1 cellular context compared by ENCODE assay signal in genomic region chr6:107816818-107817217, GRCh38.
A peak's percentile ranks its signal among the peaks of the same experiment; 100 is the strongest.
TF ChIP-seq lines count a peak whose summit lies in the region.

No MANE protein-coding gene starts in this region.

TF ChIP-seq in HepG2, 621 proteins besides CTCF, POLR2A, EP300 and RAD21 (continued from another document and continues in another):
- no peak for TF ChIP-seq ZNF691 (CRISPR knock-in tag; IDR thresholded peaks at IDR 0.05; ENCODE audit: borderline replicate concordance, low read depth)
- no peak for TF ChIP-seq GLI4 (CRISPR knock-in tag; IDR thresholded peaks at IDR 0.05; ENCODE audit: borderline replicate concordance)
- TF ChIP-seq REPIN1 (CRISPR knock-in tag; IDR thresholded peaks at IDR 0.05; ENCODE audit: borderline replicate concordance, low read depth): no peak
- no peak for TF ChIP-seq CSRNP2 (CRISPR knock-in tag; conservative IDR thresholded peaks at IDR 0.05; ENCODE audit: low read depth)
- TF ChIP-seq TCF7L2 (IDR thresholded peaks at IDR 0.05; ENCODE audit: low read depth, low read length): no peak
- no peak for TF ChIP-seq MAZ (IDR thresholded peaks at IDR 0.05; ENCODE audit: borderline replicate concordance, low read depth, low read length)
- TF ChIP-seq MAZ (CRISPR knock-in tag; IDR thresholded peaks at IDR 0.05; ENCODE audit: low read depth): no peak
- no peak for TF ChIP-seq EZH2 (conservative IDR thresholded peaks at IDR 0.05; ENCODE audit: low read depth, low read length)
- no peak for TF ChIP-seq TRIM24 (CRISPR knock-in tag; IDR thresholded peaks at IDR 0.05)
- 0 out of 2 replicates have a peak, but pooled peaks have one; percentile 16 for TF ChIP-seq SP5 (CRISPR knock-in tag; IDR thresholded peaks at IDR 0.05; ENCODE audit: borderline replicate concordance, low read depth)
- TF ChIP-seq JUN (CRISPR knock-in tag; IDR thresholded peaks at IDR 0.05): no peak
- TF ChIP-seq ARID4A (CRISPR knock-in tag; IDR thresholded peaks at IDR 0.05; ENCODE audit: borderline replicate concordance): no peak
- TF ChIP-seq ZNF10 (CRISPR knock-in tag; IDR thresholded peaks at IDR 0.05; ENCODE audit: borderline replicate concordance, low read depth): no peak
- no peak for TF ChIP-seq ZNF773 (CRISPR knock-in tag; IDR thresholded peaks at IDR 0.05; ENCODE audit: borderline replicate concordance)
- no peak for TF ChIP-seq ARNT (IDR thresholded peaks at IDR 0.05)
- TF ChIP-seq ZNF12 (CRISPR knock-in tag; IDR thresholded peaks at IDR 0.05): no peak
- no peak for TF ChIP-seq FOSL2 (CRISPR knock-in tag; IDR thresholded peaks at IDR 0.05)
- TF ChIP-seq ZNF20 (CRISPR knock-in tag; IDR thresholded peaks at IDR 0.05): no peak
- TF ChIP-seq ZNF362 (CRISPR knock-in tag; IDR thresholded peaks at IDR 0.05; ENCODE audit: borderline replicate concordance): peak; percentile 79; the same call in 1 of the 2 replicates
- no peak for TF ChIP-seq KDM2A (CRISPR knock-in tag; IDR thresholded peaks at IDR 0.05; ENCODE audit: borderline replicate concordance, low read depth)
- no peak for TF ChIP-seq SMC3 (IDR thresholded peaks at IDR 0.05; ENCODE audit: low read length)
- no peak for TF ChIP-seq EED (CRISPR knock-in tag; IDR thresholded peaks at IDR 0.05)
- TF ChIP-seq IKZF5 (CRISPR knock-in tag; IDR thresholded peaks at IDR 0.05): no peak
- TF ChIP-seq MBNL3 (CRISPR knock-in tag; conservative IDR thresholded peaks at IDR 0.05): no peak
- TF ChIP-seq ZNF24 (IDR thresholded peaks at IDR 0.05): no peak
- TF ChIP-seq, protein P1, sequence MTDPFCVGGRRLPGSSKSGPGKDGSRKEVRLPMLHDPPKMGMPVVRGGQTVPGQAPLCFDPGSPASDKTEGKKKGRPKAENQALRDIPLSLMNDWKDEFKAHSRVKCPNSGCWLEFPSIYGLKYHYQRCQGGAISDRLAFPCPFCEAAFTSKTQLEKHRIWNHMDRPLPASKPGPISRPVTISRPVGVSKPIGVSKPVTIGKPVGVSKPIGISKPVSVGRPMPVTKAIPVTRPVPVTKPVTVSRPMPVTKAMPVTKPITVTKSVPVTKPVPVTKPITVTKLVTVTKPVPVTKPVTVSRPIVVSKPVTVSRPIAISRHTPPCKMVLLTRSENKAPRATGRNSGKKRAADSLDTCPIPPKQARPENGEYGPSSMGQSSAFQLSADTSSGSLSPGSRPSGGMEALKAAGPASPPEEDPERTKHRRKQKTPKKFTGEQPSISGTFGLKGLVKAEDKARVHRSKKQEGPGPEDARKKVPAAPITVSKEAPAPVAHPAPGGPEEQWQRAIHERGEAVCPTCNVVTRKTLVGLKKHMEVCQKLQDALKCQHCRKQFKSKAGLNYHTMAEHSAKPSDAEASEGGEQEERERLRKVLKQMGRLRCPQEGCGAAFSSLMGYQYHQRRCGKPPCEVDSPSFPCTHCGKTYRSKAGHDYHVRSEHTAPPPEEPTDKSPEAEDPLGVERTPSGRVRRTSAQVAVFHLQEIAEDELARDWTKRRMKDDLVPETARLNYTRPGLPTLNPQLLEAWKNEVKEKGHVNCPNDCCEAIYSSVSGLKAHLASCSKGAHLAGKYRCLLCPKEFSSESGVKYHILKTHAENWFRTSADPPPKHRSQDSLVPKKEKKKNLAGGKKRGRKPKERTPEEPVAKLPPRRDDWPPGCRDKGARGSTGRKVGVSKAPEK (CRISPR knock-in tag; IDR thresholded peaks at IDR 0.05; ENCODE audit: borderline replicate concordance): no peak
- no peak for TF ChIP-seq ZNF558 (CRISPR knock-in tag; IDR thresholded peaks at IDR 0.05; ENCODE audit: borderline replicate concordance)
- TF ChIP-seq ZNF567 (CRISPR knock-in tag; IDR thresholded peaks at IDR 0.05; ENCODE audit: borderline replicate concordance): no peak
- peak; percentile 63 for TF ChIP-seq SAP130 (CRISPR knock-in tag; IDR thresholded peaks at IDR 0.05; ENCODE audit: low read depth)
- TF ChIP-seq POLR2G (IDR thresholded peaks at IDR 0.05; ENCODE audit: low read depth, low read length): no peak
- no peak for TF ChIP-seq ZNF17 (CRISPR knock-in tag; IDR thresholded peaks at IDR 0.05)
- TF ChIP-seq ZNF788 (CRISPR knock-in tag; IDR thresholded peaks at IDR 0.05; ENCODE audit: borderline replicate concordance): no peak
- TF ChIP-seq THAP8 (CRISPR knock-in tag; IDR thresholded peaks at IDR 0.05; ENCODE audit: borderline replicate concordance): no peak
- no peak for TF ChIP-seq TGIF2 (CRISPR knock-in tag; IDR thresholded peaks at IDR 0.05)
- no peak for TF ChIP-seq ZNF383 (CRISPR knock-in tag; IDR thresholded peaks at IDR 0.05; ENCODE audit: borderline replicate concordance)
- TF ChIP-seq ZNF563 (CRISPR knock-in tag; IDR thresholded peaks at IDR 0.05): no peak
- TF ChIP-seq PCBP2 (optimal IDR thresholded peaks at IDR 0.05; ENCODE audit: low read depth, low read length, poor library complexity, severe bottlenecking): no peak
- no peak for TF ChIP-seq ZNF75D (CRISPR knock-in tag; IDR thresholded peaks at IDR 0.05; ENCODE audit: borderline replicate concordance)
- no peak for TF ChIP-seq JDP2 (CRISPR knock-in tag; IDR thresholded peaks at IDR 0.05; ENCODE audit: borderline replicate concordance)
- no peak for TF ChIP-seq NFE2L2 (IDR thresholded peaks at IDR 0.05; ENCODE audit: low read length)
- TF ChIP-seq PITX1 (CRISPR knock-in tag; IDR thresholded peaks at IDR 0.05): no peak
- TF ChIP-seq, protein P2, sequence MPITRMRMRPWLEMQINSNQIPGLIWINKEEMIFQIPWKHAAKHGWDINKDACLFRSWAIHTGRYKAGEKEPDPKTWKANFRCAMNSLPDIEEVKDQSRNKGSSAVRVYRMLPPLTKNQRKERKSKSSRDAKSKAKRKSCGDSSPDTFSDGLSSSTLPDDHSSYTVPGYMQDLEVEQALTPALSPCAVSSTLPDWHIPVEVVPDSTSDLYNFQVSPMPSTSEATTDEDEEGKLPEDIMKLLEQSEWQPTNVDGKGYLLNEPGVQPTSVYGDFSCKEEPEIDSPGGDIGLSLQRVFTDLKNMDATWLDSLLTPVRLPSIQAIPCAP (CRISPR knock-in tag; IDR thresholded peaks at IDR 0.05; ENCODE audit: low read depth): no peak
- TF ChIP-seq SRSF4 (IDR thresholded peaks at IDR 0.05; ENCODE audit: low read depth, low read length, poor library complexity, severe bottlenecking): no peak
- TF ChIP-seq ZNF678 (CRISPR knock-in tag; IDR thresholded peaks at IDR 0.05): no peak
- TF ChIP-seq FOXK1 (CRISPR knock-in tag; IDR thresholded peaks at IDR 0.05; ENCODE audit: borderline replicate concordance, low read depth): no peak
- TF ChIP-seq CBFB (CRISPR knock-in tag; IDR thresholded peaks at IDR 0.05): no peak
- no peak for TF ChIP-seq SOX6 (IDR thresholded peaks at IDR 0.05)
- TF ChIP-seq SOX6 (CRISPR knock-in tag; IDR thresholded peaks at IDR 0.05): peak; percentile 57
- no peak for TF ChIP-seq SETDB1 (CRISPR knock-in tag; IDR thresholded peaks at IDR 0.05; ENCODE audit: borderline replicate concordance)
- no peak for TF ChIP-seq ZNF468 (CRISPR knock-in tag; IDR thresholded peaks at IDR 0.05)
- no peak for TF ChIP-seq HES4 (CRISPR knock-in tag; IDR thresholded peaks at IDR 0.05; ENCODE audit: borderline replicate concordance)
- no peak for TF ChIP-seq STAT5B (CRISPR knock-in tag; IDR thresholded peaks at IDR 0.05)
- TF ChIP-seq, protein P3, sequence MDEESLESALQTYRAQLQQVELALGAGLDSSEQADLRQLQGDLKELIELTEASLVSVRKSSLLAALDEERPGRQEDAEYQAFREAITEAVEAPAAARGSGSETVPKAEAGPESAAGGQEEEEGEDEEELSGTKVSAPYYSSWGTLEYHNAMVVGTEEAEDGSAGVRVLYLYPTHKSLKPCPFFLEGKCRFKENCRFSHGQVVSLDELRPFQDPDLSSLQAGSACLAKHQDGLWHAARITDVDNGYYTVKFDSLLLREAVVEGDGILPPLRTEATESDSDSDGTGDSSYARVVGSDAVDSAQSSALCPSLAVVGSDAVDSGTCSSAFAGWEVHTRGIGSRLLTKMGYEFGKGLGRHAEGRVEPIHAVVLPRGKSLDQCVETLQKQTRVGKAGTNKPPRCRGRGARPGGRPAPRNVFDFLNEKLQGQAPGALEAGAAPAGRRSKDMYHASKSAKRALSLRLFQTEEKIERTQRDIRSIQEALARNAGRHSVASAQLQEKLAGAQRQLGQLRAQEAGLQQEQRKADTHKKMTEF (CRISPR knock-in tag; IDR thresholded peaks at IDR 0.05): no peak
- no peak for TF ChIP-seq ZNF264 (CRISPR knock-in tag; IDR thresholded peaks at IDR 0.05)
- TF ChIP-seq KDM3A (CRISPR knock-in tag; IDR thresholded peaks at IDR 0.05; ENCODE audit: low read depth): no peak
- no peak for TF ChIP-seq ZNF552 (CRISPR knock-in tag; IDR thresholded peaks at IDR 0.05; ENCODE audit: borderline replicate concordance)
- TF ChIP-seq BRCA1 (CRISPR knock-in tag; IDR thresholded peaks at IDR 0.05): no peak
- peak; percentile 30; the same call in 1 of the 2 replicates for TF ChIP-seq HDAC1 (CRISPR knock-in tag; IDR thresholded peaks at IDR 0.05)
